In the genomic region with DNA sequence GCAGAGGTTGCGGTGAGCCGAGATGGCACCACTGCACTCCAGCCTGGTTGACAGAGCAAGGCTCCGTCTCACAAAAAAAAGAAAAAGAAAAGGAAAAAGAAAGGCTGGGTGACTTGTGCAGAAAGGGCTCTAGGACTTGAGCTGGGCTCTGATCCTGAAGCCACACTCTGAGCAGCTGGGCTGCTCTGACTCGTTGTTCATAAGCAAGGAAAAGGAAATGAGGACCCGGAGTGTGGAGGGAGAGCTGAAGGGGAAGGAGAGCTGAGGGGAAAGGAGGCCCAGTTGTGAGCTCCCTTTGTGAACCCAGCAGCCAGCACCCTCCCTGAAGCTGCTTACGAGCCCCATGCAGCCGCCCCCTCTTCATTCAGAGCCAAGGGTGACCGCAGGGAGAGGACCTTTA, we compare ENCODE assay signal across 11 cellular contexts. TPM values are rescaled to one million over a fixed set of nuclear protein-coding genes. Genes with fewer than 3 reads are reported as not detected.
DNase-seq lines count a peak whose midpoint lies in the region; ATAC-seq and TF ChIP-seq lines count a peak whose summit lies in the region.
"Had no signal": no experiment of that assay in that cellular context is flagged by ENCODE, and none has a peak within 500 bp of the region (broad histone marks: within the 10 kb centered on the region; RNA-seq: fewer than 3 reads in every experiment).

No MANE protein-coding gene starts in this region.

- H3K9me3 Mint-ChIP-seq in CD4-positive, alpha-beta T cell, result no peaks in the 10 kb centered on the region

- no peaks in the 10 kb centered on the region for H3K27me3 ChIP-seq in CD4-positive, alpha-beta T cell (ENCODE audit: control insufficient read depth, insufficient read depth, low read length)
- H3K27me3 ChIP-seq in Loucy (ENCODE audit: insufficient read depth, low read length, poor library complexity, severe bottlenecking), result no peaks in the 10 kb centered on the region
- no peaks in the 10 kb centered on the region for H3K27me3 ChIP-seq in osteoblast (ENCODE audit: insufficient read depth, low read length)
- H3K27me3 ChIP-seq in Karpas-422 (ENCODE audit: low read length), result no peaks in the 10 kb centered on the region
- H3K27me3 ChIP-seq: foreskin keratinocyte had no signal

- H3K9me2 ChIP-seq in Loucy (replicated peaks; ENCODE audit: low read depth, low read length) (no peaks in the 10 kb centered on the region), Karpas-422 (replicated peaks; ENCODE audit: insufficient read depth, low read length) (no peaks in the 10 kb centered on the region)

- H3K9ac ChIP-seq in Loucy (ENCODE audit: low read depth, low read length, poor library complexity, severe bottlenecking) (peak overlapping the region; percentile 65), Karpas-422 (ENCODE audit: low read length) (no peak overlapping the region)

- H3K4me3 Mint-ChIP-seq in CD4-positive, alpha-beta T cell, result peak overlapping the region; percentile 79

- no peaks in the 10 kb centered on the region for H4K20me1 ChIP-seq in Loucy (ENCODE audit: insufficient read depth, low read length, poor library complexity, severe bottlenecking)
- H4K20me1 ChIP-seq in osteoblast (ENCODE audit: insufficient read depth, low read length), result peaks cover 4% of the 10 kb centered on the region
- H4K20me1 ChIP-seq in Karpas-422 (ENCODE audit: insufficient read depth, low read depth, low read length), result 0 out of 2 replicates have a peak, but pooled peaks cover 4% of the 10 kb centered on the region

- TF ChIP-seq CTCF in CD4-positive, alpha-beta T cell (IDR thresholded peaks at IDR 0.05), result no peak
- no peak for TF ChIP-seq CTCF in Loucy (conservative IDR thresholded peaks at IDR 0.05; ENCODE audit: low read length)
- TF ChIP-seq CTCF in coronary artery (IDR thresholded peaks at IDR 0.05), result no peak
- TF ChIP-seq CTCF in osteoblast (IDR thresholded peaks at IDR 0.05; ENCODE audit: extremely low read depth, low read depth, low read length), result no peak

- peak overlapping the region; percentile 61 for H3K4me2 ChIP-seq in Loucy (ENCODE audit: low read depth, low read length, poor library complexity, severe bottlenecking)
- H3K4me2 ChIP-seq in osteoblast (ENCODE audit: insufficient read depth, low read length), result no peak overlapping the region
- no peak overlapping the region for H3K4me2 ChIP-seq in Karpas-422 (ENCODE audit: low read depth, low read length, poor library complexity, severe bottlenecking)

- no peaks in the 10 kb centered on the region for H3K9me3 ChIP-seq in CD4-positive, alpha-beta T cell (ENCODE audit: control insufficient read depth, low read length)
- no peaks in the 10 kb centered on the region for H3K9me3 ChIP-seq in Loucy (ENCODE audit: insufficient read depth, low read depth, low read length)
- no peaks in the 10 kb centered on the region for H3K9me3 ChIP-seq in osteoblast (ENCODE audit: low read depth, low read length)
- H3K9me3 ChIP-seq in Karpas-422 (ENCODE audit: low read length), result no peaks in the 10 kb centered on the region
- H3K9me3 ChIP-seq: HAP-1 had no signal

- H3K27me3 Mint-ChIP-seq in CD4-positive, alpha-beta T cell, result no peaks in the 10 kb centered on the region

- POLR2A ChIA-PET in CD4-positive, alpha-beta T cell (lab: Charles Lee), result interaction anchor here (0.6 to 5.4 kb wide), 13 partner anchors 9 to 327 kb away, joined by 3 to 107 read pairs (median 8); partner anchors contain the start of genes GGA1, LGALS1, NOL12 and PDXP

- peak overlapping the region; percentile 76 for H3K27ac ChIP-seq in CD4-positive, alpha-beta T cell (ENCODE audit: low read depth, low read length)
- H3K27ac ChIP-seq in coronary artery (peak overlapping the region; percentile 2 to 81), osteoblast (ENCODE audit: low read depth, low read length) (no peak overlapping the region), Karpas-422 (ENCODE audit: low read length) (no peak overlapping the region)
- H3K27ac ChIP-seq: foreskin keratinocyte had no signal

- H3K79me2 ChIP-seq in Loucy (ENCODE audit: insufficient read depth, low read length) (no peaks in the 10 kb centered on the region), osteoblast (ENCODE audit: insufficient read depth, low read length) (no peaks in the 10 kb centered on the region), Karpas-422 (ENCODE audit: low read length) (no peaks in the 10 kb centered on the region)

- peaks cover 35% of the 10 kb centered on the region for H3K4me1 ChIP-seq in Loucy (ENCODE audit: insufficient read depth, low read length, poor library complexity, severe bottlenecking)
- no peaks in the 10 kb centered on the region for H3K4me1 ChIP-seq in osteoblast (ENCODE audit: insufficient read depth, low read length)
- H3K4me1 ChIP-seq in Karpas-422 (ENCODE audit: low read length), result peaks cover 7% of the 10 kb centered on the region
- H3K4me1 ChIP-seq: foreskin keratinocyte, HAP-1 had no signal

- peak overlapping the region; percentile 90 for H3K27ac Mint-ChIP-seq in CD4-positive, alpha-beta T cell

- peaks cover 54% of the 10 kb centered on the region for H3K4me1 Mint-ChIP-seq in CD4-positive, alpha-beta T cell (ENCODE audit: low read depth)

- CTCF ChIA-PET in CD4-positive, alpha-beta T cell (lab: Charles Lee), result interaction anchor here (3.6 to 8.6 kb wide), 2 partner anchors 16 to 55 kb away, joined by 19 to 49 read pairs; no protein-coding TSS in a partner anchor

- H3K4me3 ChIP-seq in Loucy (ENCODE audit: low read length, poor library complexity, severe bottlenecking), result peak overlapping the region; percentile 28
- H3K4me3 ChIP-seq in coronary artery, result no peak overlapping the region
- H3K4me3 ChIP-seq in osteoblast (ENCODE audit: insufficient read depth, low read length), result no peak overlapping the region
- H3K4me3 ChIP-seq in Karpas-422 (ENCODE audit: low read length), result no peak overlapping the region
- H3K4me3 ChIP-seq: HAP-1 had no signal

- peak; percentile 25 for ATAC-seq in CD4-positive, alpha-beta T cell (ENCODE audit: poor library complexity)
- ATAC-seq in GM18861 (IDR thresholded peaks at IDR 0.05; ENCODE audit: unreplicated experiment) (no peak), GM19023 (IDR thresholded peaks at IDR 0.05; ENCODE audit: unreplicated experiment) (no peak)
- ATAC-seq: foreskin keratinocyte had no signal

- H3K36me3 ChIP-seq in Loucy (ENCODE audit: insufficient read depth, low read length) (no peaks in the 10 kb centered on the region), osteoblast (ENCODE audit: insufficient read depth, low read length) (peaks cover 34% of the 10 kb centered on the region), Karpas-422 (ENCODE audit: insufficient read depth, low read length) (peaks cover 10% of the 10 kb centered on the region; the same call in 1 of the 2 replicates)

- peaks cover 11% of the 10 kb centered on the region for H3K36me3 Mint-ChIP-seq in CD4-positive, alpha-beta T cell (ENCODE audit: low read depth)

- intact Hi-C loops in CD4-positive, alpha-beta T cell (cut with DNase I, micrococcal nuclease), result no loop called here

- no peak overlapping the region for H2AFZ ChIP-seq in Loucy (ENCODE audit: low read length)
- no peak overlapping the region for H2AFZ ChIP-seq in osteoblast (ENCODE audit: low read length)
- H2AFZ ChIP-seq in Karpas-422 (ENCODE audit: low read length), result no peak overlapping the region

- no peak for DNase-seq in CD4-positive, alpha-beta T cell
- DNase-seq in coronary artery (ENCODE audit: low spot score) (no peak), osteoblast (ENCODE audit: insufficient read length, low spot score, missing footprints) (peak; percentile 62), NCI-H2081 (lab: John Stamatoyannopoulos, UW) (no peak), Karpas-422 (no peak)
- DNase-seq: foreskin keratinocyte, NCI-H524 had no signal

- H3F3A ChIP-seq in Loucy (ENCODE audit: low read depth), result 0 out of 2 replicates have a peak, but pooled peaks cover 5% of the 10 kb centered on the region

RNA-seq across cellular contexts. Expression of gene SH3BP1, which starts 12.4 kb away (rescaled TPM):
- 10 to 100 TPM; 46.9 to 49.0 TPM for total RNA-seq in CD4-positive, alpha-beta T cell
- 4.1 and 4.7 TPM in 2 replicates for total RNA-seq in osteoblast
- 43.2 and 50.4 TPM in 2 replicates for total RNA-seq in Karpas-422 (2014; rRNA removed; shearing (Covaris generic); ENCODE audit: low replicate concordance)

RNA-seq across cellular contexts. Expression of gene GGA1, which starts 18.5 kb away (rescaled TPM):
- total RNA-seq in CD4-positive, alpha-beta T cell, result 10 to 100 TPM; 57.0 to 60.9 TPM
- 36.2 and 38.6 TPM in 2 replicates for total RNA-seq in osteoblast
- 64.3 and 97.3 TPM in 2 replicates for total RNA-seq in Karpas-422 (2014; rRNA removed; shearing (Covaris generic); ENCODE audit: low replicate concordance)

RNA-seq across cellular contexts. Expression of gene PDXP, which starts 31.4 kb away (rescaled TPM):
- 1 to 10 TPM; 1.5 TPM for total RNA-seq in CD4-positive, alpha-beta T cell
- total RNA-seq in osteoblast, result 5.0 and 5.8 TPM in 2 replicates
- total RNA-seq in Karpas-422 (2014; rRNA removed; shearing (Covaris generic); ENCODE audit: low replicate concordance), result 75.3 and 78.9 TPM in 2 replicates

RNA-seq across cellular contexts. Expression of gene LGALS2, which starts 47.2 kb away (rescaled TPM):
- total RNA-seq in CD4-positive, alpha-beta T cell, result 1 to 10 TPM; 2.6 to 3.0 TPM
- not detected in 2 replicates for total RNA-seq in osteoblast
- not detected in 2 replicates for total RNA-seq in Karpas-422 (2014; rRNA removed; shearing (Covaris generic); ENCODE audit: low replicate concordance)
- total RNA-seq: foreskin keratinocyte had no signal

RNA-seq across cellular contexts. Expression of gene LGALS1, which starts 48.3 kb away (rescaled TPM):
- 10 to 100 TPM; 85.1 to 93.7 TPM for total RNA-seq in CD4-positive, alpha-beta T cell
- 3,004 and 3,217 TPM in 2 replicates for total RNA-seq in osteoblast
- 288 and 308 TPM in 2 replicates for total RNA-seq in Karpas-422 (2014; rRNA removed; shearing (Covaris generic); ENCODE audit: low replicate concordance)

Comparison
In these comparisons a context has a peak if more than half of its experiments do, and no peak if none do; other contexts are left out.
1. H3K27ac ChIP-seq: peak in CD4-positive, alpha-beta T cell (single experiment) and coronary artery (2 of 2); none in osteoblast (single experiment) and Karpas-422 (single experiment).
2. RNA of gene PDXP, which starts 31.4 kb away (total RNA-seq): 75.3 to 78.9 TPM in Karpas-422; 5.0 to 5.8 TPM in osteoblast and 1.5 TPM in CD4-positive, alpha-beta T cell; every median in the first group is over 10 times any median in the second.